In genomic region chr12:28569698-28570411, GRCh38 we compare ENCODE assay signal across 10 cellular contexts.
DNase-seq lines count a peak whose midpoint lies in the region; ATAC-seq and TF ChIP-seq lines count a peak whose summit lies in the region.
"Had no signal": no experiment of that assay in that cellular context is flagged by ENCODE, and none has a peak within 500 bp of the region (broad histone marks: within the 10 kb centered on the region; RNA-seq: fewer than 3 reads in every experiment).

No MANE protein-coding gene starts in this region.

- no peak for TF ChIP-seq CTCF in mucosa of descending colon (IDR thresholded peaks at IDR 0.05)

- DNase-seq in AG08396 (ENCODE audit: low spot score) = peak; percentile 53
- peak; percentile 38 for DNase-seq in MG63
- peak; percentile 16 for DNase-seq in dermis blood vessel endothelial cell
- no peak for DNase-seq in mucosa of descending colon
- no peak for DNase-seq in Ammon's horn (ENCODE audit: low spot score)
- no peak for DNase-seq in NCI-H1417 treated with DMSO at 0.1 percent for 48 hours (lab: John Stamatoyannopoulos, UW)
- DNase-seq: activated T-cell treated with anti-CD3 and anti-CD28 coated beads, Interleukin-2, amount 50 U/mL, for 24 hours; erythroblast had no signal

- ATAC-seq in mucosa of descending colon = peak; percentile 83
- no peak for ATAC-seq in HG03521 (IDR thresholded peaks at IDR 0.05; ENCODE audit: unreplicated experiment)
- no peak for ATAC-seq in HG03571 (IDR thresholded peaks at IDR 0.05; ENCODE audit: unreplicated experiment)

- no peaks in the 10 kb centered on the region for H3K27me3 ChIP-seq in MG63

- no peaks in the 10 kb centered on the region for H3K9me3 ChIP-seq in MG63
- H3K9me3 ChIP-seq in mucosa of descending colon = no peaks in the 10 kb centered on the region

- intact Hi-C loops in mucosa of descending colon (cut with DNase I, micrococcal nuclease) = no loop called here

- H3K36me3 ChIP-seq in MG63 (no peaks in the 10 kb centered on the region; the same call in 1 of the 2 replicates), mucosa of descending colon (ENCODE audit: low read depth) (no peaks in the 10 kb centered on the region)

- no peak overlapping the region for H3K4me3 ChIP-seq in MG63
- no peak overlapping the region for H3K4me3 ChIP-seq in mucosa of descending colon

- H3K4me1 ChIP-seq in mucosa of descending colon (ENCODE audit: low read depth) = no peaks in the 10 kb centered on the region

Comparison
In these comparisons a context has a peak if more than half of its experiments do, and no peak if none do; other contexts are left out.
1. DNase-seq: peak in AG08396 (single experiment), MG63 (single experiment) and dermis blood vessel endothelial cell (single experiment); none in mucosa of descending colon (0 of 3), Ammon's horn (single experiment) and NCI-H1417 treated with DMSO at 0.1 percent for 48 hours (single experiment).